In genomic region chr4:55118397-55118796, GRCh38 we compare ENCODE assay signal across 15 cellular contexts. TPM values are rescaled to one million over a fixed set of nuclear protein-coding genes. Genes with fewer than 3 reads are reported as not detected.
A peak's percentile ranks its signal among the peaks of the same experiment; 100 is the strongest.
DNase-seq lines count a peak whose midpoint lies in the region; ATAC-seq and TF ChIP-seq lines count a peak whose summit lies in the region.
"Had no signal": no experiment of that assay in that cellular context is flagged by ENCODE, and none has a peak within 500 bp of the region (broad histone marks: within the 10 kb centered on the region; RNA-seq: fewer than 3 reads in every experiment).

No MANE protein-coding gene starts in this region.

- ATAC-seq in Right ventricle myocardium inferior (no peak), gastrocnemius medialis (peak in 1 of 2 donors; percentile 30)

- H3K4me3 ChIP-seq in left ventricle myocardium inferior (no peak overlapping the region), gastrocnemius medialis (no peak overlapping the region), Peyer's patch (no peak overlapping the region)
- H3K4me3 ChIP-seq: HAP-1 had no signal

- H3K27me3 ChIP-seq in left ventricle myocardium inferior (ENCODE audit: low read depth) (no peaks in the 10 kb centered on the region), gastrocnemius medialis (no peaks in the 10 kb centered on the region), Peyer's patch (no peaks in the 10 kb centered on the region)

- peaks cover 43% of the 10 kb centered on the region for H3K4me1 ChIP-seq in left ventricle myocardium inferior
- H3K4me1 ChIP-seq in gastrocnemius medialis, result no peaks in the 10 kb centered on the region
- no peaks in the 10 kb centered on the region for H3K4me1 ChIP-seq in Peyer's patch
- H3K4me1 ChIP-seq: HAP-1 had no signal

- H3K9me3 ChIP-seq in left ventricle myocardium inferior (replicated peaks), result no peaks in the 10 kb centered on the region
- no peaks in the 10 kb centered on the region for H3K9me3 ChIP-seq in gastrocnemius medialis
- no peaks in the 10 kb centered on the region for H3K9me3 ChIP-seq in Peyer's patch
- H3K9me3 ChIP-seq: HAP-1 had no signal

- TF ChIP-seq CTCF in left ventricle myocardium inferior (IDR thresholded peaks at IDR 0.05; ENCODE audit: borderline replicate concordance) (no peak), gastrocnemius medialis (IDR thresholded peaks at IDR 0.05 in 4 of 5, conservative IDR thresholded peaks at IDR 0.05 in 1 of 5) (no peak), Peyer's patch (IDR thresholded peaks at IDR 0.05) (no peak)

- H3K36me3 ChIP-seq in left ventricle myocardium inferior, result peaks cover 9% of the 10 kb centered on the region
- H3K36me3 ChIP-seq in gastrocnemius medialis, result no peaks in the 10 kb centered on the region
- H3K36me3 ChIP-seq in Peyer's patch, result no peaks in the 10 kb centered on the region
- H3K36me3 ChIP-seq: HAP-1 had no signal

- in situ Hi-C loops in gastrocnemius medialis (cut with MboI; ENCODE audit: low sequenced_read_pairs in 4 of 4), result no loop called here

- peak overlapping the region; percentile 89 for H3K27ac ChIP-seq in left ventricle myocardium inferior (replicated peaks)
- H3K27ac ChIP-seq in gastrocnemius medialis, result peak overlapping the region in 3 of 4 donors; percentile 28 to 49 (median 35)
- H3K27ac ChIP-seq in Peyer's patch, result no peak overlapping the region

- TF ChIP-seq POLR2A in gastrocnemius medialis (IDR thresholded peaks at IDR 0.05) (no peak), Peyer's patch (IDR thresholded peaks at IDR 0.05) (no peak)

- intact Hi-C loops in left ventricle myocardium inferior (cut with micrococcal nuclease) (no loop called here), Right ventricle myocardium inferior (cut with DNase I) (loop anchor here (5.0 kb wide), 1 partner anchor 204 kb away; no protein-coding TSS in a partner anchor), gastrocnemius medialis (cut with DNase I; ENCODE audit: low total_unique reads) (no loop called here)

- DNase-seq in left ventricle myocardium inferior (no peak), Right ventricle myocardium inferior (ENCODE audit: missing footprints) (no peak), dermis blood vessel endothelial cell (peak; percentile 47), gastrocnemius medialis (no peak), Peyer's patch (no peak), DMS 273 (lab: John Stamatoyannopoulos, UW; ENCODE audit: unreplicated experiment) (no peak), DMS153 (lab: John Stamatoyannopoulos, UW) (no peak)
- DNase-seq: C1 segment of cervical spinal cord; Calu3; CD4-positive, alpha-beta T cell; DMS79 treated with DMSO at 0.1 percent for 48 hours; EL; GOT3 had no signal

RNA-seq across cellular contexts. Expression of gene KDR, which starts 7.0 kb away (rescaled TPM):
- total RNA-seq in left ventricle myocardium inferior, result 23.4 TPM
- total RNA-seq in Right ventricle myocardium inferior, result 23.2 TPM
- 292 and 321 TPM in 2 replicates for total RNA-seq in dermis blood vessel endothelial cell
- 10 to 100 TPM in 2 of 4 donors, 1 to 10 TPM in 2; 7.4 to 14.8 (median 10.6) TPM for total RNA-seq in gastrocnemius medialis
- total RNA-seq in Peyer's patch, result 10 to 100 TPM in 1 of 4 donors, 1 to 10 TPM in 3; 5.2 to 24.8 (median 6.2) TPM
- total RNA-seq: B cell; CD4-positive, alpha-beta T cell had no signal

Comparison
In these comparisons a context has a peak if more than half of its experiments do, and no peak if none do; other contexts are left out.
1. H3K27ac ChIP-seq: peak in left ventricle myocardium inferior (single experiment) and gastrocnemius medialis (3 of 4); none in Peyer's patch (0 of 4).
2. RNA of gene KDR, which starts 7.0 kb away (total RNA-seq): 292 to 321 TPM in dermis blood vessel endothelial cell; 23.4 TPM in left ventricle myocardium inferior (single experiment), 23.2 TPM in Right ventricle myocardium inferior (single experiment), 7.4 to 14.8 TPM in gastrocnemius medialis and 5.2 to 24.8 TPM in Peyer's patch; every median in the first group is over 10 times any median in the second.